8 cellular contexts compared by ENCODE assay signal in genomic region chr5:132065351-132065937, GRCh38. TPM values are rescaled to one million over a fixed set of nuclear protein-coding genes. Genes with fewer than 3 reads are reported as not detected.
DNase-seq lines count a peak whose midpoint lies in the region; ATAC-seq and TF ChIP-seq lines count a peak whose summit lies in the region.

No MANE protein-coding gene starts in this region.

- peak; percentile 72 for TF ChIP-seq CTCF in Calu3 (IDR thresholded peaks at IDR 0.05; ENCODE audit: unreplicated experiment)
- peak; percentile 80 to 91 for TF ChIP-seq CTCF in GM23338 (conservative IDR thresholded peaks at IDR 0.05; ENCODE audit: low read depth in 2 of 2)
- peak; percentile 84 for TF ChIP-seq CTCF in endodermal cell (conservative IDR thresholded peaks at IDR 0.05)

- H3K4me1 Mint-ChIP-seq in Calu3 (ENCODE audit: low read depth, unreplicated experiment) (no peaks in the 10 kb centered on the region), GM23338 (peaks cover 6% of the 10 kb centered on the region), endodermal cell (no peaks in the 10 kb centered on the region)
- H3K4me1 Mint-ChIP-seq in activated CD4-positive, alpha-beta T cell treated with anti-CD3 and anti-CD28 coated beads for 36 hours = peaks cover 23% of the 10 kb centered on the region

- DNase-seq in Calu3 (peak; percentile 83), GM23338 (ENCODE audit: low spot score) (peak; percentile 90), NCI-H446 treated with DMSO at 0.1 percent for 48 hours (lab: John Stamatoyannopoulos, UW) (peak; percentile 46), endodermal cell (peak; percentile 91), myocyte (ENCODE audit: low read depth) (peak; percentile 82), KG1 (lab: John Stamatoyannopoulos, UW) (no peak)
- DNase-seq in activated CD4-positive, alpha-beta T cell treated with anti-CD3 and anti-CD28 coated beads for 36 hours = peak; percentile 78

- H3K9me3 Mint-ChIP-seq in Calu3 (ENCODE audit: low read depth, unreplicated experiment) (no peaks in the 10 kb centered on the region), GM23338 (no peaks in the 10 kb centered on the region; the same call in 2 of the 3 replicates), endodermal cell (no peaks in the 10 kb centered on the region)
- H3K9me3 Mint-ChIP-seq in activated CD4-positive, alpha-beta T cell treated with anti-CD3 and anti-CD28 coated beads for 36 hours (ENCODE audit: low read depth) = no peaks in the 10 kb centered on the region

- no peak overlapping the region for H3K9ac ChIP-seq in endodermal cell (ENCODE audit: extremely low read depth, low read length, poor library complexity, severe bottlenecking)

- H3F3A ChIP-seq in GM23338 (replicated peaks; ENCODE audit: low read depth) = no peaks in the 10 kb centered on the region

- H3K36me3 ChIP-seq in GM23338 (ENCODE audit: insufficient read depth) (no peaks in the 10 kb centered on the region), endodermal cell (ENCODE audit: control insufficient read depth, insufficient read depth, low read length) (no peaks in the 10 kb centered on the region)

- H3K27ac Mint-ChIP-seq in Calu3 (ENCODE audit: unreplicated experiment) (no peak overlapping the region), GM23338 (peak overlapping the region; percentile 22; the same call in 1 of the 2 replicates), endodermal cell (no peak overlapping the region)
- H3K27ac Mint-ChIP-seq in activated CD4-positive, alpha-beta T cell treated with anti-CD3 and anti-CD28 coated beads for 36 hours = peak overlapping the region; percentile 63

- H3K27ac ChIP-seq in GM23338 (ENCODE audit: low read depth) (no peak overlapping the region), endodermal cell (ENCODE audit: low read depth, low read length) (no peak overlapping the region)

- WGBS in endodermal cell (ENCODE audit: insufficient coverage in 1 of 2, insufficient read length in 1 of 2), 2 experiments = 35 to 40% methylated on average over 1 to 3 of the region's 4 CpGs

- H3K9me3 ChIP-seq in endodermal cell (ENCODE audit: control insufficient read depth, low read length) = no peaks in the 10 kb centered on the region

- ATAC-seq in GM23338 (peak; percentile 91), HG03135 (IDR thresholded peaks at IDR 0.05; ENCODE audit: unreplicated experiment) (no peak)
- ATAC-seq in activated CD4-positive, alpha-beta T cell treated with anti-CD3 and anti-CD28 coated beads for 36 hours = peak; percentile 62

- H3K4me3 Mint-ChIP-seq in Calu3 (ENCODE audit: low read depth, unreplicated experiment) (no peak overlapping the region), GM23338 (no peak overlapping the region), endodermal cell (no peak overlapping the region)
- H3K4me3 Mint-ChIP-seq in activated CD4-positive, alpha-beta T cell treated with anti-CD3 and anti-CD28 coated beads for 36 hours = no peak overlapping the region

- H3K4me1 ChIP-seq in GM23338 (ENCODE audit: insufficient read depth) (no peaks in the 10 kb centered on the region), endodermal cell (ENCODE audit: control insufficient read depth, insufficient read depth, low read length) (no peaks in the 10 kb centered on the region)

- H3K4me2 ChIP-seq in GM23338 = no peak overlapping the region

- H3K27me3 ChIP-seq in GM23338 (ENCODE audit: insufficient read depth) = no peaks in the 10 kb centered on the region
- H3K27me3 ChIP-seq in endodermal cell (ENCODE audit: control insufficient read depth, insufficient read depth, low read length, poor library complexity, severe bottlenecking) = no peaks in the 10 kb centered on the region

- no peaks in the 10 kb centered on the region for H4K20me1 ChIP-seq in GM23338 (replicated peaks; ENCODE audit: insufficient read depth)

- H3K27me3 Mint-ChIP-seq in Calu3 (ENCODE audit: unreplicated experiment) (no peaks in the 10 kb centered on the region), GM23338 (ENCODE audit: insufficient read depth, low read depth, poor library complexity) (peaks cover 7% of the 10 kb centered on the region), endodermal cell (ENCODE audit: insufficient read depth) (no peaks in the 10 kb centered on the region)
- no peaks in the 10 kb centered on the region for H3K27me3 Mint-ChIP-seq in activated CD4-positive, alpha-beta T cell treated with anti-CD3 and anti-CD28 coated beads for 36 hours

- no peaks in the 10 kb centered on the region for H3K9me2 ChIP-seq in GM23338 (ENCODE audit: insufficient read depth)

- H3K4me3 ChIP-seq in GM23338 (no peak overlapping the region), endodermal cell (ENCODE audit: low read length) (no peak overlapping the region)

- CTCF ChIA-PET in Calu3 (lab: Charles Lee) = interaction anchor here (0.6 to 1.6 kb wide), 4 partner anchors 8 to 475 kb away, joined by 3 to 7 read pairs (median 4); partner anchors contain the start of gene CSF2
- CTCF ChIA-PET in activated CD4-positive, alpha-beta T cell treated with anti-CD3 and anti-CD28 coated beads for 36 hours (lab: Charles Lee) = interaction anchor here (0.6 to 3.7 kb wide), 24 partner anchors 11 to 613 kb away, joined by 3 to 25 read pairs (median 4); no protein-coding TSS in a partner anchor

- peak overlapping the region; percentile 88; the same call in 1 of the 2 replicates for H2AFZ ChIP-seq in GM23338

- no TSS peak for BruUV-seq in Calu3 (replicated peaks; lab: Mats Ljungman, UMichigan)

- no peaks in the 10 kb centered on the region for H3K79me2 ChIP-seq in GM23338 (replicated peaks; ENCODE audit: insufficient read depth)

- POLR2A ChIA-PET in activated CD4-positive, alpha-beta T cell treated with anti-CD3 and anti-CD28 coated beads for 36 hours (lab: Charles Lee) = no interaction called here

- H3K36me3 Mint-ChIP-seq in Calu3 (ENCODE audit: insufficient read depth, unreplicated experiment) = no peaks in the 10 kb centered on the region
- H3K36me3 Mint-ChIP-seq in GM23338 (ENCODE audit: low read depth) = no peaks in the 10 kb centered on the region; the same call in 2 of the 3 replicates
- no peaks in the 10 kb centered on the region for H3K36me3 Mint-ChIP-seq in activated CD4-positive, alpha-beta T cell treated with anti-CD3 and anti-CD28 coated beads for 36 hours (ENCODE audit: low read depth)
- H3K36me3 Mint-ChIP-seq in endodermal cell (ENCODE audit: low read depth) = no peaks in the 10 kb centered on the region

- intact Hi-C loops in Calu3 (cut with micrococcal nuclease; ENCODE audit: unreplicated experiment) = loop anchor here (1.0 to 5.0 kb wide), 2 partner anchors 69 to 112 kb away; no protein-coding TSS in a partner anchor
- intact Hi-C loops in activated CD4-positive, alpha-beta T cell treated with anti-CD3 and anti-CD28 coated beads for 36 hours (cut with DNase I, micrococcal nuclease) = loop anchor here (1.0 to 5.0 kb wide), 11 partner anchors 45 to 435 kb away; partner anchors contain the start of gene SLC22A5 (in 2 of the 2)

TF ChIP-seq in GM23338, 12 proteins besides CTCF, POLR2A, EP300 and RAD21 (continues in another document):
- no peak for TF ChIP-seq REST (IDR thresholded peaks at IDR 0.05; ENCODE audit: unreplicated experiment)
- TF ChIP-seq EZH2 (IDR thresholded peaks at IDR 0.05; ENCODE audit: low read depth, unreplicated experiment) = no peak

RNA-seq across cellular contexts. Expression of gene IL3, which starts 5.0 kb away (rescaled TPM):
- total RNA-seq in Calu3 (2022) = not detected in 2 replicates
- total RNA-seq in GM23338 (2014; rRNA removed; shearing (Covaris generic)) = not detected in 2 replicates
- polyA plus RNA-seq in GM23338 (2016; fragmentation: Nextera tagmentation; extraction: Ambion mirVana) = not detected in 2 replicates
- 10 to 100 TPM; 10.8 to 11.6 TPM for total RNA-seq in activated CD4-positive, alpha-beta T cell treated with anti-CD3 and anti-CD28 coated beads for 36 hours
- not detected for total RNA-seq in endodermal cell
- polyA plus RNA-seq in endodermal cell (2013, experiment 1 of 2) = not detected
- not detected for polyA plus RNA-seq in endodermal cell (2013, experiment 2 of 2)
- total RNA-seq in myocyte = not detected in 2 replicates
- polyA plus RNA-seq in myocyte (2012) = not detected

RNA-seq across cellular contexts. Expression of gene CSF2, which starts 8.1 kb away (rescaled TPM):
- total RNA-seq in Calu3 (2022) (0.80 TPM in 1 of 2 replicates, not detected in the other), endodermal cell (not detected), myocyte (not detected in 2 replicates)
- not detected in 2 replicates for total RNA-seq in GM23338 (2014; rRNA removed; shearing (Covaris generic))
- polyA plus RNA-seq in GM23338 (2016; fragmentation: Nextera tagmentation; extraction: Ambion mirVana) = not detected in 2 replicates
- total RNA-seq in activated CD4-positive, alpha-beta T cell treated with anti-CD3 and anti-CD28 coated beads for 36 hours = 10 to 100 TPM; 52.6 to 59.5 TPM
- polyA plus RNA-seq in endodermal cell (2013, experiment 1 of 2) = not detected
- not detected for polyA plus RNA-seq in endodermal cell (2013, experiment 2 of 2)
- polyA plus RNA-seq in myocyte (2012) = not detected

RNA-seq across cellular contexts. Expression of gene ACSL6, which starts 54.0 kb away (rescaled TPM):
- total RNA-seq in Calu3 (2022) (0.24 and 0.86 TPM in 2 replicates), endodermal cell (under 1 TPM; 0.04 to 0.73 TPM), myocyte (0.31 and 1.3 TPM in 2 replicates)
- 3.6 and 4.6 TPM in 2 replicates for total RNA-seq in GM23338 (2014; rRNA removed; shearing (Covaris generic))
- 0.76 and 1.1 TPM in 2 replicates for polyA plus RNA-seq in GM23338 (2016; fragmentation: Nextera tagmentation; extraction: Ambion mirVana)
- total RNA-seq in activated CD4-positive, alpha-beta T cell treated with anti-CD3 and anti-CD28 coated beads for 36 hours = 1 to 10 TPM; 3.1 to 3.3 TPM
- 1.4 TPM for polyA plus RNA-seq in endodermal cell (2013, experiment 1 of 2)
- 0.29 TPM for polyA plus RNA-seq in endodermal cell (2013, experiment 2 of 2)
- 0.57 TPM for polyA plus RNA-seq in myocyte (2012)

Comparison
In these comparisons a context has a peak if more than half of its experiments do, and no peak if none do; other contexts are left out.
1. H3K27ac Mint-ChIP-seq: peak in GM23338 (single experiment) and activated CD4-positive, alpha-beta T cell treated with anti-CD3 and anti-CD28 coated beads for 36 hours (single experiment); none in Calu3 (single experiment) and endodermal cell (single experiment).
2. RNA of gene IL3, which starts 5.0 kb away (total RNA-seq): 10.8 to 11.6 TPM in activated CD4-positive, alpha-beta T cell treated with anti-CD3 and anti-CD28 coated beads for 36 hours; not detected in Calu3, not detected in GM23338, not detected in endodermal cell and not detected in myocyte; every median in the first group is over 10 times any median in the second.
3. RNA of gene CSF2, which starts 8.1 kb away (total RNA-seq): 52.6 to 59.5 TPM in activated CD4-positive, alpha-beta T cell treated with anti-CD3 and anti-CD28 coated beads for 36 hours; 0.80 TPM in Calu3, not detected in GM23338, not detected in endodermal cell and not detected in myocyte; every median in the first group is over 10 times any median in the second.
4. Peak in every context shown above with its lines, with median percentiles within 50 percentile points of each other: CTCF ChIP-seq.